ENCODE assay signal across 8 cellular contexts in the genomic region with DNA sequence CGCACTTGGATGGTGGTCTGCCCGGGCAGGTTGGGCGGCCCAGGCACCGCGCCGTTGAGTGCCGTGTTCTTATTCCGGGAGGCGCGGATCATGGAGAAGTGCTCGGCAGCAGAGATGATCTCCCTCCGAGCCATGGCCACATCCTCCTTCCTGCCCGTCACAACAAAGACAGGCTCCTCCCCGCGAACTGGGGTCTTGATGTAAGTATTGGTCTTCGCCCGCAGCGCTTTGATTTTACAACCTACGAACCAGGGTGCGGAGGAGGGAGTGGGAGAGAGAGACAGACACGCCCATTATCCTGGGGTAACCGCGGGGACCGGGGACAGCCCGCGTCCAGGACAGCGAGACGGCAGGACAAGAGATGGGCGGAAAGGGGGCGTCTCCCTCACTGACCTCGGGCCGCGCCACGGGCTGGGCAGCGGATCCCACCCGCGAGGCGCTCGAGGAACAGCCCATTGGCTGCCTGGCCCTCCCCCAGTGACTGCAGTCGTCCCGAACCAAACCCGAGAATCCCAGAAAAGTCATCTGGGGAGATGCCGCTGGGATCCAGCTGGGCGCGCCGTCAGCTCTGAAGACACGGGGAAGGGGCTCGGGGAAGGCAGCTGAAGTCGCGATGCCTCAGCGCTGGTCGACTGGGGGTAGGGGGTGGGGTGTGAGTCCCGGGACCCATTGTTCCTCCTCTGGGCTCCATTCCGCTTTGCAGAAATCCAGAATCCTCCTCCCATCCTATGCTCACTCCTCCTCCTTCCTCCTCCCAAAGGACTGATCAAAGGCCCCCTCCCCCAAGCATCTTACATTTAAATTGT. TPM values are rescaled to one million over a fixed set of nuclear protein-coding genes. Genes with fewer than 3 reads are reported as not detected.
DNase-seq lines count a peak whose midpoint lies in the region; ATAC-seq and TF ChIP-seq lines count a peak whose summit lies in the region.

No MANE protein-coding gene starts in this region.

- under 1% methylated on average over 54 of the region's 54 CpGs for whole genome bisulfite sequencing in right cardiac atrium

- ATAC-seq in right cardiac atrium (no peak), esophagus mucosa (no peak), HG03469 (IDR thresholded peaks at IDR 0.05; ENCODE audit: unreplicated experiment) (no peak)

- H3K79me2 ChIP-seq in ACC112 (ENCODE audit: control insufficient read depth, insufficient read depth, low read length, unreplicated experiment): no peaks in the 10 kb centered on the region

- no peaks in the 10 kb centered on the region for H3K9me3 ChIP-seq in right cardiac atrium (ENCODE audit: control insufficient read depth, low read length)

- TF ChIP-seq CTCF in GM12864 (IDR thresholded peaks at IDR 0.05; ENCODE audit: low read depth, low read length, missing control alignments): no peak

- DNase-seq in GM12864 (ENCODE audit: low read depth) (no peak), RPMI7951 (ENCODE audit: low read depth) (peak; percentile 68), anterior cingulate cortex (lab: John Stamatoyannopoulos, UW) (peak in 34 of 58 donors; percentile 19 to 71 (median 40)), right cardiac atrium (peak; percentile 44 to 79 (median 75)), putamen (ENCODE audit: low spot score) (peak; percentile 24)

- intact Hi-C loops in right cardiac atrium (cut with DNase I): loop anchor here in 1 of 4 donors (5.0 kb wide), 1 partner anchor 562 kb away; no protein-coding TSS in a partner anchor

- no peaks in the 10 kb centered on the region for H3K36me3 ChIP-seq in ACC112 (ENCODE audit: insufficient read depth, low read length)

- H3K4me1 ChIP-seq in ACC112 (ENCODE audit: control insufficient read depth, insufficient read depth, low read length, unreplicated experiment) (no peaks in the 10 kb centered on the region), right cardiac atrium (ENCODE audit: control insufficient read depth, insufficient read depth, low read length) (no peaks in the 10 kb centered on the region)

- peak overlapping the region; percentile 74 for H2AFZ ChIP-seq in ACC112 (ENCODE audit: low read length, unreplicated experiment)

- H3K27me3 ChIP-seq in ACC112 (ENCODE audit: insufficient read depth, low read length): peaks cover 24% of the 10 kb centered on the region
- H3K27me3 ChIP-seq in right cardiac atrium (ENCODE audit: control insufficient read depth, insufficient read depth): no peaks in the 10 kb centered on the region

- H3K27ac ChIP-seq in ACC112 (ENCODE audit: low read depth, low read length): no peak overlapping the region
- H3K27ac ChIP-seq in right cardiac atrium (ENCODE audit: low read length): no peak overlapping the region

- H3K4me3 ChIP-seq in ACC112 (ENCODE audit: low read depth, low read length) (peak overlapping the region; percentile 94), GM12864 (ENCODE audit: low read depth, low read length) (peak overlapping the region; percentile 55), right cardiac atrium (ENCODE audit: low read length) (peak overlapping the region; percentile 79)

RNA-seq across cellular contexts. Expression of a gene that starts 1.2 kb away (rescaled TPM):
- 7.1 and 8.1 TPM in 2 replicates for total RNA-seq in RPMI7951 (2014; rRNA removed; shearing (Covaris generic))
- total RNA-seq in right cardiac atrium (1 to 10 TPM; 2.0 to 3.0 (median 2.6) TPM), esophagus mucosa (0.48 TPM)
- polyA plus RNA-seq in right cardiac atrium: 1.3 TPM
